8 cellular contexts compared by ENCODE assay signal in the genomic region with DNA sequence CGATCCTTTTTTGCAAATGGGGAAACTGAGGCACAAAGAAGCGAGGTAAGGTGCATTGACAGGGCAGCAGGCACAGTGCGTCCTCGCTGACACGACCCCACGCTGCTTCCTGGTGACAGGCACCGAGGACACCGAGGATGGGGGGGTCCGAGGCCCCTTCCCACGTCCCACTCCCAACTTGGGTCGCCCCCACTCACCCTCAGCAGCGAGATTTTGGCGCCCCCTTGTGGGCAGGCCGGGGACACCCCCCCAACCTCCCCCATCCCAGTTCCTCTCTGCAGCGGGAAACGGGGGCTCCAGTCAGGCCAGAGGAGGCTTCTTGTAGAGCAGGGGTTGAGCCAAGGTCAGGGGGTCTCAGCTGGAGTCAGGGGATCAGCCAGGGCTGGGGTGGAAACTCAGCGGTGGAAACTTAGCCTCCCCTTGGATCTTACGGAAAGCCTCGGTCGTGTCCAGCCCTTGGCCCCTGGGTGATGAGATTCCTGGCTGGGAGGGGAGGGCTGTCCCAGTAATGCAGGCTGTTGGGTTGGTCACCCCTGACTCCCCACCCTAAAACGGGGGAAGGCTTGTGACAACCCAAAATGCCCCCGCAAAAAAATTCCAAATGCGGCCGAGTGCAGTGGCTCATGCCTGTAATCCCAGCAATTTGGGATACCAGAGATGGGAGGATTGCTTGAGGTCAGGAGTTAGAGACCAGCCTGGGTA. TPM values are rescaled to one million over a fixed set of nuclear protein-coding genes. Genes with fewer than 3 reads are reported as not detected.
A peak's percentile ranks its signal among the peaks of the same experiment; 100 is the strongest.
DNase-seq lines count a peak whose midpoint lies in the region; ATAC-seq and TF ChIP-seq lines count a peak whose summit lies in the region.

No MANE protein-coding gene starts in this region.

- H3K4me3 Mint-ChIP-seq in stimulated activated naive CD8-positive, alpha-beta T cell treated with anti-CD3 and anti-CD28 coated beads, Interleukin-15, amount 100 ng/mL, for 72 hours = no peak overlapping the region

- peak; percentile 44 for ATAC-seq in stimulated activated naive CD8-positive, alpha-beta T cell treated with anti-CD3 and anti-CD28 coated beads, Interleukin-15, amount 100 ng/mL, for 72 hours

- H3K4me1 Mint-ChIP-seq in stimulated activated naive CD8-positive, alpha-beta T cell treated with anti-CD3 and anti-CD28 coated beads, Interleukin-15, amount 100 ng/mL, for 72 hours = no peaks in the 10 kb centered on the region

- peaks cover 0 to 14% of the 10 kb centered on the region in 2 donors for H3K9me3 Mint-ChIP-seq in stimulated activated naive CD8-positive, alpha-beta T cell treated with anti-CD3 and anti-CD28 coated beads, Interleukin-15, amount 100 ng/mL, for 72 hours

- H3K27me3 ChIP-seq in adrenal gland (no peaks in the 10 kb centered on the region), kidney epithelial cell (ENCODE audit: control insufficient read depth, insufficient read depth, low read length) (peaks cover 7% of the 10 kb centered on the region)

- H3K4me1 ChIP-seq in adrenal gland (replicated peaks in 1 of 2) = peaks cover 0 to 7% of the 10 kb centered on the region in 2 donors

- no peak for TF ChIP-seq POLR2A in adrenal gland (IDR thresholded peaks at IDR 0.05)

- intact Hi-C loops in adrenal gland (cut with DNase I) = loop anchor here in 1 of 2 donors (5.0 kb wide), 1 partner anchor 150 kb away; no protein-coding TSS in a partner anchor

- no peaks in the 10 kb centered on the region for H3K9me3 ChIP-seq in adrenal gland (replicated peaks in 1 of 3)

- no peak overlapping the region for H3K27ac Mint-ChIP-seq in stimulated activated naive CD8-positive, alpha-beta T cell treated with anti-CD3 and anti-CD28 coated beads, Interleukin-15, amount 100 ng/mL, for 72 hours

- no peaks in the 10 kb centered on the region for H3K27me3 Mint-ChIP-seq in stimulated activated naive CD8-positive, alpha-beta T cell treated with anti-CD3 and anti-CD28 coated beads, Interleukin-15, amount 100 ng/mL, for 72 hours

- no peak overlapping the region for H3K4me3 ChIP-seq in adrenal gland
- no peak overlapping the region for H3K4me3 ChIP-seq in kidney epithelial cell (ENCODE audit: low read depth, low read length)

- H3K27ac ChIP-seq in C4-2B (no peak overlapping the region), adrenal gland (no peak overlapping the region)

- DNase-seq in NAMALWA (ENCODE audit: low spot score) (peak; percentile 30), adrenal gland (peak in 2 of 7 donors; percentile 60 to 62), kidney epithelial cell (ENCODE audit: low read depth) (no peak), COLO829 (ENCODE audit: low spot score) (no peak), dedifferentiated amniotic fluid mesenchymal stem cell (ENCODE audit: extremely low spot score) (no peak), DMS153 (lab: John Stamatoyannopoulos, UW) (no peak)
- DNase-seq in stimulated activated naive CD8-positive, alpha-beta T cell treated with anti-CD3 and anti-CD28 coated beads, Interleukin-15, amount 100 ng/mL, for 72 hours = peak; percentile 44 to 48

- WGBS in adrenal gland, 4 donors = 21 to 48% (median 30%) methylated on average over 4 to 24 of the region's 24 CpGs

- TF ChIP-seq CTCF in C4-2B (conservative IDR thresholded peaks at IDR 0.05) (peak; percentile 90), adrenal gland (IDR thresholded peaks at IDR 0.05) (peak; percentile 73 to 87 (median 80)), kidney epithelial cell (IDR thresholded peaks at IDR 0.05; ENCODE audit: insufficient read depth, low read length, poor library complexity, severe bottlenecking) (peak; percentile 96)

- no peaks in the 10 kb centered on the region for H3K36me3 ChIP-seq in adrenal gland (replicated peaks in 1 of 2)
- no peaks in the 10 kb centered on the region for H3K36me3 ChIP-seq in kidney epithelial cell (ENCODE audit: control insufficient read depth, insufficient read depth, low read length)

RNA-seq across cellular contexts. Expression of gene SMIM24, which starts 8.2 kb away (rescaled TPM):
- total RNA-seq in adrenal gland (under 1 TPM in 1 of 8 donors, not detected in 7; 0.36 TPM), kidney epithelial cell (8.1 and 14.7 TPM in 2 replicates)
- polyA plus RNA-seq in adrenal gland = under 1 TPM in 1 of 3 donors, not detected in 2; 0.48 TPM

RNA-seq across cellular contexts. Expression of gene SMIM44, which starts 11.1 kb away (rescaled TPM):
- not detected for total RNA-seq in adrenal gland
- not detected for polyA plus RNA-seq in adrenal gland
- 0.62 and 1.2 TPM in 2 replicates for total RNA-seq in kidney epithelial cell

RNA-seq across cellular contexts. Expression of gene DOHH, which starts 28.4 kb away (rescaled TPM):
- total RNA-seq in adrenal gland = 10 to 100 TPM in 7 of 8 donors, 1 to 10 TPM in 1; 9.4 to 22.8 (median 14.0) TPM
- 10 to 100 TPM in 2 of 3 donors, under 1 TPM in 1; 0.92 to 19.1 (median 13.5) TPM for polyA plus RNA-seq in adrenal gland
- 32.9 and 33.0 TPM in 2 replicates for total RNA-seq in kidney epithelial cell

RNA-seq across cellular contexts. Expression of gene FZR1, which starts 34.0 kb away (rescaled TPM):
- total RNA-seq in adrenal gland (10 to 100 TPM; 17.9 to 85.0 (median 41.7) TPM), kidney epithelial cell (51.9 and 57.6 TPM in 2 replicates)
- 10 to 100 TPM; 24.4 to 59.1 (median 26.4) TPM for polyA plus RNA-seq in adrenal gland

Comparison
In these comparisons a context has a peak if more than half of its experiments do, and no peak if none do; other contexts are left out.
1. DNase-seq: peak in NAMALWA (single experiment) and stimulated activated naive CD8-positive, alpha-beta T cell treated with anti-CD3 and anti-CD28 coated beads, Interleukin-15, amount 100 ng/mL, for 72 hours (2 of 2); none in kidney epithelial cell (single experiment), COLO829 (single experiment), dedifferentiated amniotic fluid mesenchymal stem cell (single experiment) and DMS153 (single experiment).
2. Peak in every context shown above with its lines, with median percentiles within 50 percentile points of each other: CTCF ChIP-seq.